Comparison of ENCODE assay signal across 8 cellular contexts in genomic region chr5:37370864-37371726, GRCh38. TPM values are rescaled to one million over a fixed set of nuclear protein-coding genes. Genes with fewer than 3 reads are reported as not detected.
A peak's percentile ranks its signal among the peaks of the same experiment; 100 is the strongest.
DNase-seq lines count a peak whose midpoint lies in the region; ATAC-seq and TF ChIP-seq lines count a peak whose summit lies in the region.

Gene NUP155 (minus strand): TSS chr5:37371106. CDS start chr5:37370977, 129 bp downstream.

- H3K4me3 ChIP-seq in DOHH2 (ENCODE audit: low read length): peak within 1 kb of the TSS; percentile 96
- H3K4me3 ChIP-seq in GM23248: peak within 1 kb of the TSS; percentile 100
- H3K4me3 ChIP-seq in naive thymus-derived CD4-positive, alpha-beta T cell (ENCODE audit: low read length): peak within 1 kb of the TSS; percentile 95

- H3K79me2 ChIP-seq in DOHH2 (ENCODE audit: control insufficient read depth, low read length) (peaks cover 49% of the 10 kb centered on the region), GM23248 (ENCODE audit: insufficient read depth) (peaks cover 47% of the 10 kb centered on the region)

- H3K4me1 ChIP-seq in DOHH2 (ENCODE audit: control insufficient read depth, low read length) (peaks cover 26% of the 10 kb centered on the region), GM23248 (ENCODE audit: insufficient read depth) (peaks cover 15% of the 10 kb centered on the region)
- peaks cover 21 to 22% of the 10 kb centered on the region in 2 donors for H3K4me1 ChIP-seq in naive thymus-derived CD4-positive, alpha-beta T cell (ENCODE audit: control insufficient read depth in 2 of 2, insufficient read depth in 2 of 2, low read length in 2 of 2)

- CTCF ChIA-PET in naive thymus-derived CD4-positive, alpha-beta T cell (lab: Charles Lee): interaction anchor here (0.7 to 1.8 kb wide), 2 partner anchors 8 to 495 kb away, joined by 3 to 8 read pairs; partner anchors contain the start of gene WDR70

- peak within 1 kb of the TSS; percentile 97 for H2AFZ ChIP-seq in GM23248

- POLR2A ChIA-PET in naive thymus-derived CD4-positive, alpha-beta T cell (lab: Charles Lee): interaction anchor here (0.6 to 1.5 kb wide), 10 partner anchors 8 to 495 kb away, joined by 3 to 23 read pairs (median 4); partner anchors contain the start of genes NIPBL and WDR70

- WGBS in GM23248 (ENCODE audit: low coverage in 1 of 2, low lambda C conversion rate in 2 of 2, missing lambda C conversion rate in 2 of 2), 2 experiments: 1% methylated on average over 46 to 49 of the region's 49 CpGs

- H3K9me3 ChIP-seq in DOHH2 (ENCODE audit: control insufficient read depth, insufficient read depth, low read length) (no peaks in the 10 kb centered on the region), GM23248 (ENCODE audit: low read depth) (no peaks in the 10 kb centered on the region)
- H3K9me3 ChIP-seq in naive thymus-derived CD4-positive, alpha-beta T cell (ENCODE audit: control insufficient read depth in 2 of 3, low read length in 3 of 3): no peaks in the 10 kb centered on the region

- in situ Hi-C loops in GM23248 (cut with MboI): no loop called here

- peaks cover 23% of the 10 kb centered on the region for H3K36me3 ChIP-seq in DOHH2 (ENCODE audit: control insufficient read depth, low read length)
- no peaks in the 10 kb centered on the region for H3K36me3 ChIP-seq in GM23248 (ENCODE audit: low read depth)
- no peaks in the 10 kb centered on the region for H3K36me3 ChIP-seq in naive thymus-derived CD4-positive, alpha-beta T cell (ENCODE audit: control insufficient read depth in 2 of 3, insufficient read depth in 3 of 3, low read length in 3 of 3)

- peaks cover 16% of the 10 kb centered on the region for H3F3A ChIP-seq in DOHH2 (ENCODE audit: control insufficient read depth, insufficient read depth)
- H3F3A ChIP-seq in GM23248 (ENCODE audit: insufficient read depth): peaks cover 15% of the 10 kb centered on the region

- H3K27ac Mint-ChIP-seq in activated T-helper 1 cell treated with anti-CD3 and anti-CD28 coated beads, Interleukin-12 subunit alpha, Interleukin-12 subunit beta, Interleukin-2, Interleukin-4 antibody, amounts not matched to agents 30 ng/mL and 10 ng/mL and 1 ng/mL, durations not matched to agents 14 hours and 24 hours and 36 hours: peak within 1 kb of the TSS; percentile 97
- H3K27ac Mint-ChIP-seq in naive thymus-derived CD4-positive, alpha-beta T cell: peak within 1 kb of the TSS; percentile 87 to 98 (median 96)
- peak within 1 kb of the TSS; percentile 97 for H3K27ac Mint-ChIP-seq in stimulated activated naive B cell treated with anti-CD40 and anti-IgM and Interleukin-4, amounts not matched to agents 10 μg/mL and 1 μg/mL and 100 μg/mL, for 72 hours

- no peaks in the 10 kb centered on the region for H3K27me3 Mint-ChIP-seq in activated T-helper 1 cell treated with anti-CD3 and anti-CD28 coated beads, Interleukin-12 subunit alpha, Interleukin-12 subunit beta, Interleukin-2, Interleukin-4 antibody, amounts not matched to agents 30 ng/mL and 10 ng/mL and 1 ng/mL, durations not matched to agents 14 hours and 24 hours and 36 hours (ENCODE audit: insufficient read depth)
- no peaks in the 10 kb centered on the region for H3K27me3 Mint-ChIP-seq in naive thymus-derived CD4-positive, alpha-beta T cell
- no peaks in the 10 kb centered on the region for H3K27me3 Mint-ChIP-seq in stimulated activated naive B cell treated with anti-CD40 and anti-IgM and Interleukin-4, amounts not matched to agents 10 μg/mL and 1 μg/mL and 100 μg/mL, for 72 hours

- peaks cover 37% of the 10 kb centered on the region for H3K4me1 Mint-ChIP-seq in activated T-helper 1 cell treated with anti-CD3 and anti-CD28 coated beads, Interleukin-12 subunit alpha, Interleukin-12 subunit beta, Interleukin-2, Interleukin-4 antibody, amounts not matched to agents 30 ng/mL and 10 ng/mL and 1 ng/mL, durations not matched to agents 14 hours and 24 hours and 36 hours (ENCODE audit: low read depth)
- peaks cover 27 to 48% (median 36%) of the 10 kb centered on the region in 7 donors for H3K4me1 Mint-ChIP-seq in naive thymus-derived CD4-positive, alpha-beta T cell
- peaks cover 11 to 49% of the 10 kb centered on the region in 2 donors for H3K4me1 Mint-ChIP-seq in stimulated activated naive B cell treated with anti-CD40 and anti-IgM and Interleukin-4, amounts not matched to agents 10 μg/mL and 1 μg/mL and 100 μg/mL, for 72 hours

- no peaks in the 10 kb centered on the region for H3K9me2 ChIP-seq in DOHH2 (replicated peaks; ENCODE audit: control insufficient read depth, low read length)
- no peaks in the 10 kb centered on the region for H3K9me2 ChIP-seq in GM23248 (ENCODE audit: insufficient read depth)

- H3K4me3 Mint-ChIP-seq in activated T-helper 1 cell treated with anti-CD3 and anti-CD28 coated beads, Interleukin-12 subunit alpha, Interleukin-12 subunit beta, Interleukin-2, Interleukin-4 antibody, amounts not matched to agents 30 ng/mL and 10 ng/mL and 1 ng/mL, durations not matched to agents 14 hours and 24 hours and 36 hours: peak within 1 kb of the TSS; percentile 94
- peak within 1 kb of the TSS; percentile 92 to 99 (median 94) for H3K4me3 Mint-ChIP-seq in naive thymus-derived CD4-positive, alpha-beta T cell
- peak within 1 kb of the TSS; percentile 94 to 95 for H3K4me3 Mint-ChIP-seq in stimulated activated naive B cell treated with anti-CD40 and anti-IgM and Interleukin-4, amounts not matched to agents 10 μg/mL and 1 μg/mL and 100 μg/mL, for 72 hours

- peak within 1 kb of the TSS; percentile 74 for H3K4me2 ChIP-seq in DOHH2 (ENCODE audit: low read length)
- peak within 1 kb of the TSS; percentile 97 for H3K4me2 ChIP-seq in GM23248 (ENCODE audit: unreplicated experiment)

- intact Hi-C loops in activated T-helper 1 cell treated with anti-CD3 and anti-CD28 coated beads, Interleukin-12 subunit alpha, Interleukin-12 subunit beta, Interleukin-2, Interleukin-4 antibody, amounts not matched to agents 30 ng/mL and 10 ng/mL and 1 ng/mL, durations not matched to agents 14 hours and 24 hours and 36 hours (cut with micrococcal nuclease): loop anchor here (1.0 to 5.0 kb wide), 8 partner anchors 8 to 1219 kb away; partner anchors contain the start of genes CPLANE1, LMBRD2, NADK2 and NIPBL
- intact Hi-C loops in naive thymus-derived CD4-positive, alpha-beta T cell (cut with micrococcal nuclease): loop anchor here (1.0 to 10.0 kb wide), 8 partner anchors 8 to 1220 kb away; partner anchors contain the start of genes LMBRD2 (in 2 of the 2), NIPBL (in 2 of the 2), WDR70 (in 2 of the 2) and SKP2 (in 1 of the 2)

- no peaks in the 10 kb centered on the region for H3K9me3 Mint-ChIP-seq in activated T-helper 1 cell treated with anti-CD3 and anti-CD28 coated beads, Interleukin-12 subunit alpha, Interleukin-12 subunit beta, Interleukin-2, Interleukin-4 antibody, amounts not matched to agents 30 ng/mL and 10 ng/mL and 1 ng/mL, durations not matched to agents 14 hours and 24 hours and 36 hours
- no peaks in the 10 kb centered on the region for H3K9me3 Mint-ChIP-seq in naive thymus-derived CD4-positive, alpha-beta T cell
- no peaks in the 10 kb centered on the region for H3K9me3 Mint-ChIP-seq in stimulated activated naive B cell treated with anti-CD40 and anti-IgM and Interleukin-4, amounts not matched to agents 10 μg/mL and 1 μg/mL and 100 μg/mL, for 72 hours

- peaks cover 4% of the 10 kb centered on the region for H3K36me3 Mint-ChIP-seq in activated T-helper 1 cell treated with anti-CD3 and anti-CD28 coated beads, Interleukin-12 subunit alpha, Interleukin-12 subunit beta, Interleukin-2, Interleukin-4 antibody, amounts not matched to agents 30 ng/mL and 10 ng/mL and 1 ng/mL, durations not matched to agents 14 hours and 24 hours and 36 hours (ENCODE audit: low read depth)
- H3K36me3 Mint-ChIP-seq in naive thymus-derived CD4-positive, alpha-beta T cell: peaks cover 0 to 3% (median 0%) of the 10 kb centered on the region in 5 donors
- H3K36me3 Mint-ChIP-seq in stimulated activated naive B cell treated with anti-CD40 and anti-IgM and Interleukin-4, amounts not matched to agents 10 μg/mL and 1 μg/mL and 100 μg/mL, for 72 hours: peaks cover 14 to 16% of the 10 kb centered on the region in 2 donors

- peaks cover 14% of the 10 kb centered on the region for H4K20me1 ChIP-seq in DOHH2 (ENCODE audit: control insufficient read depth, insufficient read depth, low read depth, low read length)
- no peaks in the 10 kb centered on the region for H4K20me1 ChIP-seq in GM23248 (ENCODE audit: insufficient read depth)

- H3K9ac ChIP-seq in GM23248: peak within 1 kb of the TSS; percentile 96

- ATAC-seq in naive thymus-derived CD4-positive, alpha-beta T cell: peak; percentile 97
- peak; percentile 94 to 97 for ATAC-seq in stimulated activated naive B cell treated with anti-CD40 and anti-IgM and Interleukin-4, amounts not matched to agents 10 μg/mL and 1 μg/mL and 100 μg/mL, for 72 hours (replicated peaks)

- peak; percentile 98 for DNase-seq in GM23248
- peak; percentile 91 to 95 for DNase-seq in Kasumi-1 (lab: John Stamatoyannopoulos, UW)
- DNase-seq in RPMI7951 (ENCODE audit: low read depth): peak; percentile 94
- DNase-seq in activated T-helper 1 cell treated with anti-CD3 and anti-CD28 coated beads, Interleukin-12 subunit alpha, Interleukin-12 subunit beta, Interleukin-2, Interleukin-4 antibody, amounts not matched to agents 30 ng/mL and 10 ng/mL and 1 ng/mL, durations not matched to agents 14 hours and 24 hours and 36 hours (ENCODE audit: low spot score): peak; percentile 87
- DNase-seq in fibroblast of gingiva (ENCODE audit: low read depth): peak; percentile 92
- peak; percentile 64 to 92 (median 87) for DNase-seq in naive thymus-derived CD4-positive, alpha-beta T cell
- peak; percentile 87 for DNase-seq in stimulated activated naive B cell treated with anti-CD40 and anti-IgM and Interleukin-4, amounts not matched to agents 10 μg/mL and 1 μg/mL and 100 μg/mL, for 72 hours

- H3K27ac ChIP-seq in DOHH2 (ENCODE audit: low read depth, low read length) (peak within 1 kb of the TSS; percentile 47), GM23248 (peak within 1 kb of the TSS; percentile 77)
- peak within 1 kb of the TSS; percentile 89 for H3K27ac ChIP-seq in naive thymus-derived CD4-positive, alpha-beta T cell (ENCODE audit: low read depth, low read length)

- H3K27me3 ChIP-seq in DOHH2 (ENCODE audit: control insufficient read depth, low read length) (no peaks in the 10 kb centered on the region), GM23248 (replicated peaks; ENCODE audit: insufficient read depth) (no peaks in the 10 kb centered on the region)
- no peaks in the 10 kb centered on the region for H3K27me3 ChIP-seq in naive thymus-derived CD4-positive, alpha-beta T cell (ENCODE audit: control insufficient read depth in 2 of 2, insufficient read depth in 2 of 2, low read length in 2 of 2)

- no peak for TF ChIP-seq CTCF in DOHH2 (IDR thresholded peaks at IDR 0.05; ENCODE audit: low read depth, low read length, poor library complexity, severe bottlenecking)

RNA-seq across cellular contexts. Expression of gene NUP155, which starts in this region (rescaled TPM):
- total RNA-seq in GM23248 (2014; rRNA removed; shearing (Covaris generic)): 23.9 and 24.2 TPM in 2 replicates
- 10.8 and 11.7 TPM in 2 replicates for polyA plus RNA-seq in GM23248 (2016; fragmentation: Nextera tagmentation; extraction: Ambion mirVana)
- total RNA-seq in RPMI7951 (2014; rRNA removed; shearing (Covaris generic)): 56.6 and 63.2 TPM in 2 replicates
- total RNA-seq in activated T-helper 1 cell treated with anti-CD3 and anti-CD28 coated beads, Interleukin-12 subunit alpha, Interleukin-12 subunit beta, Interleukin-2, Interleukin-4 antibody, amounts not matched to agents 30 ng/mL and 10 ng/mL and 1 ng/mL, durations not matched to agents 14 hours and 24 hours and 36 hours: 72.5 and 82.1 TPM in 2 replicates
- 10 to 100 TPM; 21.3 to 51.2 (median 26.4) TPM for total RNA-seq in naive thymus-derived CD4-positive, alpha-beta T cell
- polyA plus RNA-seq in naive thymus-derived CD4-positive, alpha-beta T cell: 10 to 100 TPM; 18.7 to 24.6 TPM

Comparison
In these comparisons a context has a peak if more than half of its experiments do, and no peak if none do; other contexts are left out.
1. Peak in every context shown above with its lines: DNase-seq, ATAC-seq, H3K4me3 ChIP-seq and H3K27ac ChIP-seq.